2 cellular contexts compared by ENCODE assay signal in the genomic region with DNA sequence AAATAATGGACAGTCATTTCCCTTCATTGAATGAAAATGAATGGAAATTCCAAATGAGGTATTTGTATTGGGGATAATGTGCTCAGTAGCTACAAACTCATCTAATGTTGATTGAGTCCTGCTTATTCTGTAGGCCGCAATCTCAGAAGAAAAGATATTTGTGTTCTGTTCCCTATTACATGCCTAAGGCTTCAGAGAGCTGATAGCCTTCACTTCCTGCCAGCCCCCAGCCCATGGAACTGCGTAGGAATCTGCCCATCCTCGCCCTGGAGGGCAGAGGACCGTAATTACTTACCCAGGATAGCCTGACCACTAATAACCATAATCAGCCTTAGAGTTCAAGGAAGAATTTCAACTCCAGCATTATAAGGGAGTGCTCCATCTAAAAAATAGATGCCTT.
TF ChIP-seq lines count a peak whose summit lies in the region.

No MANE protein-coding gene starts in this region.

TF ChIP-seq in GM23338, 12 proteins besides CTCF, POLR2A, EP300 and RAD21 (continues in another document):
- TF ChIP-seq ZNF114 (CRISPR knock-in tag; IDR thresholded peaks at IDR 0.05) (no peak), POLR2AphosphoS5 (IDR thresholded peaks at IDR 0.05; ENCODE audit: low read depth) (no peak), NANOG (IDR thresholded peaks at IDR 0.05; ENCODE audit: borderline replicate concordance) (no peak), JUNB (IDR thresholded peaks at IDR 0.05; ENCODE audit: unreplicated experiment) (no peak), EZH2 (IDR thresholded peaks at IDR 0.05; ENCODE audit: low read depth, unreplicated experiment) (no peak), ETS1 (IDR thresholded peaks at IDR 0.05) (no peak), ZNF331 (CRISPR knock-in tag; IDR thresholded peaks at IDR 0.05; ENCODE audit: low read depth) (no peak), ZNF462 (CRISPR knock-in tag; IDR thresholded peaks at IDR 0.05) (no peak), EZH2phosphoT487 (IDR thresholded peaks at IDR 0.05; ENCODE audit: unreplicated experiment) (no peak)
- TF ChIP-seq, protein P1, sequence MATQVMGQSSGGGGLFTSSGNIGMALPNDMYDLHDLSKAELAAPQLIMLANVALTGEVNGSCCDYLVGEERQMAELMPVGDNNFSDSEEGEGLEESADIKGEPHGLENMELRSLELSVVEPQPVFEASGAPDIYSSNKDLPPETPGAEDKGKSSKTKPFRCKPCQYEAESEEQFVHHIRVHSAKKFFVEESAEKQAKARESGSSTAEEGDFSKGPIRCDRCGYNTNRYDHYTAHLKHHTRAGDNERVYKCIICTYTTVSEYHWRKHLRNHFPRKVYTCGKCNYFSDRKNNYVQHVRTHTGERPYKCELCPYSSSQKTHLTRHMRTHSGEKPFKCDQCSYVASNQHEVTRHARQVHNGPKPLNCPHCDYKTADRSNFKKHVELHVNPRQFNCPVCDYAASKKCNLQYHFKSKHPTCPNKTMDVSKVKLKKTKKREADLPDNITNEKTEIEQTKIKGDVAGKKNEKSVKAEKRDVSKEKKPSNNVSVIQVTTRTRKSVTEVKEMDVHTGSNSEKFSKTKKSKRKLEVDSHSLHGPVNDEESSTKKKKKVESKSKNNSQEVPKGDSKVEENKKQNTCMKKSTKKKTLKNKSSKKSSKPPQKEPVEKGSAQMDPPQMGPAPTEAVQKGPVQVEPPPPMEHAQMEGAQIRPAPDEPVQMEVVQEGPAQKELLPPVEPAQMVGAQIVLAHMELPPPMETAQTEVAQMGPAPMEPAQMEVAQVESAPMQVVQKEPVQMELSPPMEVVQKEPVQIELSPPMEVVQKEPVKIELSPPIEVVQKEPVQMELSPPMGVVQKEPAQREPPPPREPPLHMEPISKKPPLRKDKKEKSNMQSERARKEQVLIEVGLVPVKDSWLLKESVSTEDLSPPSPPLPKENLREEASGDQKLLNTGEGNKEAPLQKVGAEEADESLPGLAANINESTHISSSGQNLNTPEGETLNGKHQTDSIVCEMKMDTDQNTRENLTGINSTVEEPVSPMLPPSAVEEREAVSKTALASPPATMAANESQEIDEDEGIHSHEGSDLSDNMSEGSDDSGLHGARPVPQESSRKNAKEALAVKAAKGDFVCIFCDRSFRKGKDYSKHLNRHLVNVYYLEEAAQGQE (IDR thresholded peaks at IDR 0.05; ENCODE audit: unreplicated experiment): no peak

TF ChIP-seq in endothelial cell of umbilical vein, 7 proteins besides CTCF, POLR2A, EP300 and RAD21:
- TF ChIP-seq MYC (IDR thresholded peaks at IDR 0.05; ENCODE audit: low read depth, low read length) (no peak), FOS (IDR thresholded peaks at IDR 0.05; ENCODE audit: borderline replicate concordance, insufficient read depth, low read length) (no peak), EZH2 (IDR thresholded peaks at IDR 0.05; ENCODE audit: borderline replicate concordance, low read depth, low read length, severe bottlenecking) (no peak), POLR2AphosphoS5 (IDR thresholded peaks at IDR 0.05; ENCODE audit: insufficient read depth, low read depth, low read length) (no peak), GATA2 (IDR thresholded peaks at IDR 0.05; ENCODE audit: insufficient read depth, insufficient read length, low read depth, low read length) (no peak), JUN (IDR thresholded peaks at IDR 0.05; ENCODE audit: borderline replicate concordance, insufficient read depth, insufficient read length, low read depth) (no peak)
- TF ChIP-seq, protein P2, sequence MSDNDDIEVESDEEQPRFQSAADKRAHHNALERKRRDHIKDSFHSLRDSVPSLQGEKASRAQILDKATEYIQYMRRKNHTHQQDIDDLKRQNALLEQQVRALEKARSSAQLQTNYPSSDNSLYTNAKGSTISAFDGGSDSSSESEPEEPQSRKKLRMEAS (IDR thresholded peaks at IDR 0.05; ENCODE audit: insufficient read depth, insufficient read length): no peak
